Comparison of ENCODE assay signal across 25 cellular contexts in genomic region chr9:69334310-69334709, GRCh38. TPM values are rescaled to one million over a fixed set of nuclear protein-coding genes. Genes with fewer than 3 reads are reported as not detected.
DNase-seq lines count a peak whose midpoint lies in the region; ATAC-seq and TF ChIP-seq lines count a peak whose summit lies in the region.
"Had no signal": no experiment of that assay in that cellular context is flagged by ENCODE, and none has a peak within 500 bp of the region (broad histone marks: within the 10 kb centered on the region; RNA-seq: fewer than 3 reads in every experiment).

No MANE protein-coding gene starts in this region.

- no peak for TF ChIP-seq EP300 in esophagus muscularis mucosa (IDR thresholded peaks at IDR 0.05)

- in situ Hi-C loops in gastrocnemius medialis (cut with MboI; ENCODE audit: low sequenced_read_pairs in 4 of 4), result loop anchor here in 1 of 4 donors (10.0 kb wide), 1 partner anchor 60 kb away; no protein-coding TSS in a partner anchor

- peak overlapping the region in 3 of 4 donors; percentile 4 to 26 (median 19) for H3K27ac ChIP-seq in esophagus muscularis mucosa (replicated peaks in 1 of 4)
- peak overlapping the region; percentile 16 to 53 (median 48) for H3K27ac ChIP-seq in gastrocnemius medialis
- H3K27ac ChIP-seq: BLaER1 had no signal

- intact Hi-C loops in esophagus muscularis mucosa (cut with DNase I) (no loop called here), gastrocnemius medialis (cut with DNase I; ENCODE audit: low total_unique reads) (no loop called here)

- H3K27me3 ChIP-seq in esophagus muscularis mucosa, result no peaks in the 10 kb centered on the region
- no peaks in the 10 kb centered on the region for H3K27me3 ChIP-seq in gastrocnemius medialis
- H3K27me3 ChIP-seq: BLaER1 had no signal

- ATAC-seq in left lobe of liver (peak; percentile 40), gastrocnemius medialis (peak; percentile 41 to 78), HG02970 (IDR thresholded peaks at IDR 0.05; ENCODE audit: low FRiP score, unreplicated experiment) (no peak)
- ATAC-seq: GM12878 had no signal

- DNase-seq in esophagus muscularis mucosa (ENCODE audit: extremely low spot score) (no peak), left lobe of liver (ENCODE audit: low spot score) (no peak), gastrocnemius medialis (no peak), globus pallidus (ENCODE audit: low spot score) (no peak), GOT3 (lab: John Stamatoyannopoulos, UW) (no peak)
- DNase-seq: 8988T; ACHN; BE2C; C1 segment of cervical spinal cord; CD4-positive, alpha-beta memory T cell; CD4-positive, CD25-positive, alpha-beta regulatory T cell; CD8-positive, alpha-beta memory T cell; COR-L47; DMS 273 treated with DMSO at 0.1 percent for 48 hours; DMS153; DMS53; DMS79; DND-41; EL; GDM1 had no signal

- H3K9me3 ChIP-seq in esophagus muscularis mucosa (no peaks in the 10 kb centered on the region), gastrocnemius medialis (no peaks in the 10 kb centered on the region)
- H3K9me3 ChIP-seq: BE2C, BLaER1 had no signal

- H3K36me3 ChIP-seq in esophagus muscularis mucosa (no peaks in the 10 kb centered on the region), gastrocnemius medialis (no peaks in the 10 kb centered on the region)
- H3K36me3 ChIP-seq: BE2C, BLaER1 had no signal

- no peak for TF ChIP-seq POLR2A in esophagus muscularis mucosa (IDR thresholded peaks at IDR 0.05; ENCODE audit: low read depth)
- TF ChIP-seq POLR2A in gastrocnemius medialis (IDR thresholded peaks at IDR 0.05), result no peak

- H3K4me3 ChIP-seq in esophagus muscularis mucosa, result no peak overlapping the region
- H3K4me3 ChIP-seq in gastrocnemius medialis, result no peak overlapping the region
- H3K4me3 ChIP-seq: BLaER1, GM12878 had no signal

- no peak for TF ChIP-seq CTCF in esophagus muscularis mucosa (IDR thresholded peaks at IDR 0.05)
- no peak for TF ChIP-seq CTCF in gastrocnemius medialis (IDR thresholded peaks at IDR 0.05 in 4 of 5, conservative IDR thresholded peaks at IDR 0.05 in 1 of 5)

- H3K4me1 ChIP-seq in esophagus muscularis mucosa (peaks cover 2 to 55% (median 46%) of the 10 kb centered on the region in 4 donors), gastrocnemius medialis (peaks cover 34 to 51% of the 10 kb centered on the region in 2 donors)
- H3K4me1 ChIP-seq: BE2C, BLaER1 had no signal

RNA-seq across cellular contexts. Expression of gene ENTREP1, which starts 9.3 kb away (rescaled TPM):
- 10 to 100 TPM; 16.2 to 30.2 (median 20.4) TPM for total RNA-seq in esophagus muscularis mucosa
- total RNA-seq in left lobe of liver, result 0.30 TPM
- 10 to 100 TPM; 10.8 to 26.8 (median 17.1) TPM for total RNA-seq in gastrocnemius medialis
- total RNA-seq: A673; CD4-positive, CD25-positive, alpha-beta regulatory T cell; CD8-positive, alpha-beta memory T cell; G401; GM12878 had no signal
